8 cellular contexts compared by ENCODE assay signal in the genomic region with DNA sequence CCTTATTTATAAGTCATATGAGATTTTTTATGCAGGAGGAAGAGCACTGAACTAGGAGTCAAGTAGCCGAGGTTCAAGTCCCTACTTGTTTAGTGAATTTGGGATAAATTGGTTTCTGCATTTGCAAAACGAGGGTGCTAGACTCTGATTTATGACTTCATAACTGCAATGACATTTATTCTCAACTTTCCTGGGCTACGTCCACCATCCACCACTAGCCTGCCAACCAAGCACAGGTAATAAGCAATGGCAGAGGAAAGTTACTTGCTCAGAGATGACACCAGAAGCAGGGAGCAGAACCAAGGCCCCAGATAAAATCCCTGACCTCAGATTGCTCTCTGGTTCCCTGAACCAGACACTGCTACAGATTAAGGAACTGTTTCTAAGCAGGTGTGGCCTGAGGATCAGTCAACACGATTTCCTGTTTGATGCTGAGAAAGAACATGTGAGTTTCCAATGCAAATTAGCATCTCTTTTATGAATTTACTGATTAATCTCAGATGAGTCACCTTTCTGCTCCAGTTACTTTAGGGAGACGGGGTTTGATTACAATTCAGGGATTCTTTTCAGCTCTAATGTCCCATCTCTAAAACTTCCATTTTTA. TPM values are rescaled to one million over a fixed set of nuclear protein-coding genes. Genes with fewer than 3 reads are reported as not detected.
DNase-seq lines count a peak whose midpoint lies in the region; ATAC-seq and TF ChIP-seq lines count a peak whose summit lies in the region.

No MANE protein-coding gene starts in this region.

- TF ChIP-seq CTCF in coronary artery (IDR thresholded peaks at IDR 0.05): no peak

- H3K36me3 ChIP-seq in SJCRH30: no peaks in the 10 kb centered on the region

- H3K27me3 ChIP-seq in SJCRH30: no peaks in the 10 kb centered on the region; the same call in 1 of the 2 replicates

- H3K4me3 ChIP-seq in coronary artery (no peak overlapping the region), SJCRH30 (no peak overlapping the region)

- ATAC-seq in GM18499 (IDR thresholded peaks at IDR 0.05; ENCODE audit: insufficient read depth, unreplicated experiment) (peak; percentile 66), GM21528 (IDR thresholded peaks at IDR 0.05; ENCODE audit: low FRiP score, unreplicated experiment) (peak; percentile 72), HG03565 (IDR thresholded peaks at IDR 0.05; ENCODE audit: unreplicated experiment) (peak; percentile 73)

- DNase-seq in germinal center (ENCODE audit: low spot score) (peak; percentile 61), NCI-H226 (no peak), coronary artery (ENCODE audit: low spot score) (no peak), hippocampal formation (lab: John Stamatoyannopoulos, UW) (no peak), SJCRH30 (no peak)

- no peaks in the 10 kb centered on the region for H3K4me1 ChIP-seq in SJCRH30

- H3K27ac ChIP-seq in coronary artery (no peak overlapping the region), SJCRH30 (no peak overlapping the region)

- H3K9me3 ChIP-seq in SJCRH30 (replicated peaks): no peaks in the 10 kb centered on the region

RNA-seq across cellular contexts. Expression of a gene that starts 52.7 kb away (rescaled TPM):
- not detected in 2 replicates for total RNA-seq in SJCRH30 (2014; rRNA removed; shearing (Covaris generic))
